In genomic region chr6:32089082-32089828, GRCh38 we compare ENCODE assay signal across 14 cellular contexts. TPM values are rescaled to one million over a fixed set of nuclear protein-coding genes. Genes with fewer than 3 reads are reported as not detected.
DNase-seq lines count a peak whose midpoint lies in the region; ATAC-seq and TF ChIP-seq lines count a peak whose summit lies in the region.
"Had no signal": no experiment of that assay in that cellular context is flagged by ENCODE, and none has a peak within 500 bp of the region (broad histone marks: within the 10 kb centered on the region; RNA-seq: fewer than 3 reads in every experiment).

No MANE protein-coding gene starts in this region.

- H3K36me3 Mint-ChIP-seq in Caco-2 (ENCODE audit: insufficient read depth, unreplicated experiment) = peaks cover 6% of the 10 kb centered on the region

- H3K36me3 ChIP-seq in Caco-2 (ENCODE audit: control insufficient read depth, insufficient read depth, low read length) (no peaks in the 10 kb centered on the region), ascending aorta (no peaks in the 10 kb centered on the region), lower lobe of right lung (peaks cover 34% of the 10 kb centered on the region), suprapubic skin (no peaks in the 10 kb centered on the region)

- no peaks in the 10 kb centered on the region for H3K9me3 ChIP-seq in Caco-2
- H3K9me3 ChIP-seq in ascending aorta = no peaks in the 10 kb centered on the region
- no peaks in the 10 kb centered on the region for H3K9me3 ChIP-seq in lower lobe of right lung
- no peaks in the 10 kb centered on the region for H3K9me3 ChIP-seq in suprapubic skin

- H3K4me3 Mint-ChIP-seq in Caco-2 (ENCODE audit: unreplicated experiment) = no peak overlapping the region

- WGBS in suprapubic skin = 92% methylated on average over 6 of the region's 10 CpGs

- DNase-seq in Caco-2 (no peak), ascending aorta (ENCODE audit: low spot score in 2 of 2) (no peak), lower lobe of right lung (no peak), suprapubic skin (ENCODE audit: low spot score in 2 of 2) (no peak), NCI-H2227 treated with DMSO at 0.1 percent for 48 hours (lab: John Stamatoyannopoulos, UW) (no peak), NCI-H2196 (lab: John Stamatoyannopoulos, UW; ENCODE audit: unreplicated experiment) (no peak), UCSD-AML1 (lab: John Stamatoyannopoulos, UW; ENCODE audit: unreplicated experiment) (no peak)
- DNase-seq: DMS 273 treated with DMSO at 0.1 percent for 48 hours, KBM-7, NCI-H1048, NCI-H146, PC-9 had no signal

- no peaks in the 10 kb centered on the region for H3K9me3 Mint-ChIP-seq in Caco-2 (ENCODE audit: unreplicated experiment)

- ATAC-seq in lower lobe of right lung (no peak), GM19452 (IDR thresholded peaks at IDR 0.05; ENCODE audit: unreplicated experiment) (no peak)
- ATAC-seq: SK-N-SH treated with all-trans-retinoic acid at 6 μM for 48 hours had no signal

- H3K27me3 ChIP-seq in Caco-2 (replicated peaks; ENCODE audit: control insufficient read depth, insufficient read depth, low read length) (no peaks in the 10 kb centered on the region; the same call in 1 of the 2 replicates), ascending aorta (no peaks in the 10 kb centered on the region), lower lobe of right lung (ENCODE audit: low read depth) (peaks cover 18% of the 10 kb centered on the region), suprapubic skin (no peaks in the 10 kb centered on the region)

- intact Hi-C loops in Caco-2 (cut with micrococcal nuclease; ENCODE audit: unreplicated experiment) (no loop called here), ascending aorta (cut with DNase I) (no loop called here), lower lobe of right lung (cut with DNase I) (no loop called here)

- H3K4me1 Mint-ChIP-seq in Caco-2 (ENCODE audit: low read depth, unreplicated experiment) = peaks cover 35% of the 10 kb centered on the region

- no peak for TF ChIP-seq POLR2A in suprapubic skin (IDR thresholded peaks at IDR 0.05)

- no peaks in the 10 kb centered on the region for H3K27me3 Mint-ChIP-seq in Caco-2 (ENCODE audit: insufficient read depth, unreplicated experiment)

- TF ChIP-seq EP300 in suprapubic skin (IDR thresholded peaks at IDR 0.05) = no peak

- CTCF ChIA-PET in Caco-2 (lab: Charles Lee) = no interaction called here

- peaks cover 27% of the 10 kb centered on the region for H3K4me1 ChIP-seq in Caco-2
- peaks cover 14 to 34% of the 10 kb centered on the region in 2 donors for H3K4me1 ChIP-seq in ascending aorta
- H3K4me1 ChIP-seq in lower lobe of right lung = peaks cover 56% of the 10 kb centered on the region
- peaks cover 37% of the 10 kb centered on the region for H3K4me1 ChIP-seq in suprapubic skin

- TF ChIP-seq CTCF in Caco-2 (IDR thresholded peaks at IDR 0.05; ENCODE audit: insufficient read depth in 1 of 2, low read depth in 1 of 2, low read length in 1 of 2, severe bottlenecking in 1 of 2, unreplicated experiment in 1 of 2) (no peak), ascending aorta (IDR thresholded peaks at IDR 0.05) (no peak), lower lobe of right lung (IDR thresholded peaks at IDR 0.05) (no peak), suprapubic skin (IDR thresholded peaks at IDR 0.05) (no peak)

- BruUV-seq in Caco-2 (replicated peaks; lab: Mats Ljungman, UMichigan) = no TSS peak

- peak overlapping the region; percentile 47 for H3K27ac Mint-ChIP-seq in Caco-2 (ENCODE audit: unreplicated experiment)

- H3K4me3 ChIP-seq in Caco-2 (ENCODE audit: low read depth, low read length) = no peak overlapping the region
- no peak overlapping the region for H3K4me3 ChIP-seq in ascending aorta
- H3K4me3 ChIP-seq in lower lobe of right lung = no peak overlapping the region
- H3K4me3 ChIP-seq in suprapubic skin = no peak overlapping the region
- H3K4me3 ChIP-seq: PC-9 had no signal

- POLR2A ChIA-PET in Caco-2 (lab: Charles Lee) = no interaction called here

- H3K27ac ChIP-seq in ascending aorta = peak overlapping the region; percentile 79 to 92
- peak overlapping the region; percentile 76 for H3K27ac ChIP-seq in lower lobe of right lung
- peak overlapping the region; percentile 29 for H3K27ac ChIP-seq in suprapubic skin
- H3K27ac ChIP-seq: PC-9 had no signal

RNA-seq across cellular contexts. Expression of gene TNXB, which starts 19.9 kb away (rescaled TPM):
- total RNA-seq in Caco-2 (2022) = 2.7 and 3.9 TPM in 2 replicates
- total RNA-seq in ascending aorta = 493 TPM
- total RNA-seq in lower lobe of right lung = 120 TPM
- 10 to 100 TPM; 25.7 to 52.5 (median 40.2) TPM for total RNA-seq in suprapubic skin

RNA-seq across cellular contexts. Expression of gene ATF6B, which starts 38.8 kb away (rescaled TPM):
- 61.5 and 64.9 TPM in 2 replicates for total RNA-seq in Caco-2 (2022)
- 123 TPM for total RNA-seq in ascending aorta
- total RNA-seq in lower lobe of right lung = 83.7 TPM
- total RNA-seq in suprapubic skin = 100 to 1,000 TPM in 1 of 4 donors, 10 to 100 TPM in 3; 55.8 to 161 (median 74.0) TPM

RNA-seq across cellular contexts. Expression of gene FKBPL, which starts 40.8 kb away (rescaled TPM):
- total RNA-seq in Caco-2 (2022) (8.9 and 9.1 TPM in 2 replicates), ascending aorta (not detected), lower lobe of right lung (5.8 TPM), suprapubic skin (10 to 100 TPM in 1 of 4 donors, 1 to 10 TPM in 3; 3.5 to 10.6 (median 5.6) TPM)

RNA-seq across cellular contexts. Expression of gene CYP21A2, which starts 51.0 kb away (rescaled TPM):
- not detected in 2 replicates for total RNA-seq in Caco-2 (2022)
- 14.0 TPM for total RNA-seq in ascending aorta
- total RNA-seq in lower lobe of right lung = 1.1 TPM
- 1 to 10 TPM in 1 of 4 donors, under 1 TPM in 1, not detected in 2; 0.39 to 2.3 TPM for total RNA-seq in suprapubic skin

Comparison
In these comparisons a context has a peak if more than half of its experiments do, and no peak if none do; other contexts are left out.
1. H3K27ac ChIP-seq: peak in every context shown above with its lines; median percentile 86 in ascending aorta; 76 in lower lobe of right lung; 29 in suprapubic skin.